30 cellular contexts compared by ENCODE assay signal in the genomic region with DNA sequence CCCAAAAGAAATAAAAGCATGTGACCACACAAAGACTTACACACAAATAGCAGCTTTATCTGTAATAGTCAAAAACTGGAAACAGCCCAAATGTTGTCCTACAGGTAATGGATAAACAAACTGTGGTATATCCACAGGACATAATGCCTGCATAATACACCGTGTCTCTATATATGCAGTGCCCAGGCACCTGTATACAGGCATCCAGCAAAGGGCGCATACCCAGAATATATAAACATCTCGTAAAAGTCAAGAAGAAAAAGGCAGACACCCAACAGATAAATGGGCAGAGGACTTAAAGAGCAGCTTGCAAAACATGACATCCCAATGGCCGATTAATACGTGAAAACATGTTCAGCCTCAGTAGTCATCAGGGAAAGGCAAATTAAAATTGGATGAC. TPM values are rescaled to one million over a fixed set of nuclear protein-coding genes. Genes with fewer than 3 reads are reported as not detected.
"Had no signal": no experiment of that assay in that cellular context is flagged by ENCODE, and none has a peak within 500 bp of the region (broad histone marks: within the 10 kb centered on the region; RNA-seq: fewer than 3 reads in every experiment).

No MANE protein-coding gene starts in this region.

- H3K27ac Mint-ChIP-seq: activated CD8-positive, alpha-beta T cell treated with anti-CD3 and anti-CD28 coated beads for 36 hours; activated naive CD4-positive, alpha-beta T cell treated with anti-CD3 and anti-CD28 coated beads, Interleukin-2, amount 50 U/mL, for 24 hours; activated T-helper 17 cell treated with anti-CD3 and anti-CD28 coated beads, Interleukin-2, amount 50 U/mL, for 72 hours; effector memory CD8-positive, alpha-beta T cell; immature natural killer cell had no signal

- H3K27ac ChIP-seq: cardiac muscle cell, coronary artery, dorsolateral prefrontal cortex, left lung, lower lobe of right lung, skin epidermis, stomach, tibial nerve had no signal

- H3K9me3 ChIP-seq: left lung, lower lobe of right lung, mucosa of descending colon, stomach, tibial nerve had no signal

- ATAC-seq: activated CD8-positive, alpha-beta T cell treated with anti-CD3 and anti-CD28 coated beads for 36 hours; activated T-cell treated with anti-CD3 and anti-CD28 coated beads, Interleukin-2, amount 50 U/mL, for 4 hours; activated T-helper 17 cell treated with anti-CD3 and anti-CD28 coated beads, Interleukin-2, amount 50 U/mL, for 72 hours; effector memory CD8-positive, alpha-beta T cell; right cardiac atrium; stimulated activated naive B cell treated with anti-CD40 and anti-IgM and Interleukin-4, amounts not matched to agents 10 μg/mL and 1 μg/mL and 100 μg/mL, for 72 hours; WTC11 had no signal

- DNase-seq: activated CD4-positive, alpha-beta T cell treated with anti-CD3 and anti-CD28 coated beads, Interleukin-2, amount 50 U/mL, for 1 hour; activated CD8-positive, alpha-beta T cell treated with anti-CD3 and anti-CD28 coated beads for 36 hours; activated T-cell treated with anti-CD3 and anti-CD28 coated beads, Interleukin-2, amount 50 U/mL, for 4 hours; anterior cingulate cortex; cerebellar nuclear complex; dorsolateral prefrontal cortex; effector memory CD8-positive, alpha-beta T cell; erythroblast; head of caudate nucleus; hypothalamus; immature natural killer cell; left lung; lower lobe of right lung; mesendoderm; mucosa of descending colon; posterior cingulate gyrus; right cardiac atrium; stimulated activated CD4-positive, alpha-beta T cell treated with anti-CD3 and anti-CD28 coated beads, Interleukin-4, amount 100 ng/mL, for 4 hours; stimulated activated CD8-positive, alpha-beta memory T cell treated with anti-CD3 and anti-CD28 coated beads, Interleukin-4, amount 100 ng/mL, for 48 hours; stimulated activated naive B cell treated with anti-CD40 and anti-IgM and Interleukin-4, amounts not matched to agents 10 μg/mL and 1 μg/mL and 100 μg/mL, for 72 hours; stomach; T-helper 2 cell had no signal

- H3K36me3 Mint-ChIP-seq: activated naive CD4-positive, alpha-beta T cell treated with anti-CD3 and anti-CD28 coated beads, Interleukin-2, amount 50 U/mL, for 24 hours; immature natural killer cell had no signal

- H3K27me3 ChIP-seq: stomach, tibial nerve had no signal

- H3K9me3 Mint-ChIP-seq: activated naive CD4-positive, alpha-beta T cell treated with anti-CD3 and anti-CD28 coated beads, Interleukin-2, amount 50 U/mL, for 24 hours; activated T-cell treated with anti-CD3 and anti-CD28 coated beads, Interleukin-2, amount 50 U/mL, for 4 hours; activated T-helper 17 cell treated with anti-CD3 and anti-CD28 coated beads, Interleukin-2, amount 50 U/mL, for 72 hours; effector memory CD8-positive, alpha-beta T cell; immature natural killer cell; nephron; stimulated activated naive B cell treated with anti-CD40 and anti-IgM and Interleukin-4, amounts not matched to agents 10 μg/mL and 1 μg/mL and 100 μg/mL, for 72 hours; WTC11 had no signal

- H3K36me3 ChIP-seq: cardiac muscle cell, left lung, lower lobe of right lung, stomach, tibial nerve had no signal

- H3K4me3 ChIP-seq: cardiac muscle cell, coronary artery, dorsolateral prefrontal cortex, left lung, lower lobe of right lung, mucosa of descending colon, skin epidermis, stomach, tibial nerve had no signal

- H3K4me1 ChIP-seq: lower lobe of right lung had no signal

- H3K4me1 Mint-ChIP-seq: immature natural killer cell had no signal

- H3K4me3 Mint-ChIP-seq: activated CD8-positive, alpha-beta T cell treated with anti-CD3 and anti-CD28 coated beads for 36 hours; activated naive CD4-positive, alpha-beta T cell treated with anti-CD3 and anti-CD28 coated beads, Interleukin-2, amount 50 U/mL, for 24 hours; activated T-cell treated with anti-CD3 and anti-CD28 coated beads, Interleukin-2, amount 50 U/mL, for 4 hours; activated T-helper 17 cell treated with anti-CD3 and anti-CD28 coated beads, Interleukin-2, amount 50 U/mL, for 72 hours; effector memory CD8-positive, alpha-beta T cell; immature natural killer cell; nephron; stimulated activated naive B cell treated with anti-CD40 and anti-IgM and Interleukin-4, amounts not matched to agents 10 μg/mL and 1 μg/mL and 100 μg/mL, for 72 hours; WTC11 had no signal

- H3K27me3 Mint-ChIP-seq: stimulated activated naive B cell treated with anti-CD40 and anti-IgM and Interleukin-4, amounts not matched to agents 10 μg/mL and 1 μg/mL and 100 μg/mL, for 72 hours had no signal

RNA-seq across cellular contexts. Expression of a gene that starts 7.7 kb away (rescaled TPM):
- total RNA-seq: activated CD8-positive, alpha-beta T cell treated with anti-CD3 and anti-CD28 coated beads for 36 hours; cardiac muscle cell had no signal
- polyA plus RNA-seq: cardiac muscle cell, immature natural killer cell had no signal
